Comparison of ENCODE assay signal across 11 cellular contexts in genomic region chr2:106144621-106145331, GRCh38. TPM values are rescaled to one million over a fixed set of nuclear protein-coding genes. Genes with fewer than 3 reads are reported as not detected.
DNase-seq lines count a peak whose midpoint lies in the region; ATAC-seq, FAIRE-seq and TF ChIP-seq lines count a peak whose summit lies in the region.
"Had no signal": no experiment of that assay in that cellular context is flagged by ENCODE, and none has a peak within 500 bp of the region (broad histone marks: within the 10 kb centered on the region; RNA-seq: fewer than 3 reads in every experiment).

No MANE protein-coding gene starts in this region.

- POLR2A ChIA-PET in GM12878 (lab: Charles Lee) = interaction anchor here (0.6 kb wide), 1 partner anchor 142 kb away, joined by 3 read pairs; no protein-coding TSS in a partner anchor

- H2AFZ ChIP-seq in GM12878 (ENCODE audit: control insufficient read depth, low read depth, low read length) (peak overlapping the region; percentile 51), MM.1S (ENCODE audit: low read length) (no peak overlapping the region)

- H3K9ac ChIP-seq in GM12878 (ENCODE audit: control insufficient read depth, insufficient read depth, low read length) = no peak overlapping the region
- H3K9ac ChIP-seq in MM.1S (ENCODE audit: low read length) = no peak overlapping the region

- no peak overlapping the region for H3K4me3 Mint-ChIP-seq in activated naive CD4-positive, alpha-beta T cell treated with anti-CD3 and anti-CD28 coated beads for 36 hours
- no peak overlapping the region for H3K4me3 Mint-ChIP-seq in progenitor cell of endocrine pancreas (ENCODE audit: low read depth)

- H3K27me3 Mint-ChIP-seq in activated naive CD4-positive, alpha-beta T cell treated with anti-CD3 and anti-CD28 coated beads for 36 hours (ENCODE audit: low read depth) = no peaks in the 10 kb centered on the region
- no peaks in the 10 kb centered on the region for H3K27me3 Mint-ChIP-seq in progenitor cell of endocrine pancreas

- peaks cover 37% of the 10 kb centered on the region for H3K36me3 Mint-ChIP-seq in activated naive CD4-positive, alpha-beta T cell treated with anti-CD3 and anti-CD28 coated beads for 36 hours (ENCODE audit: low read depth)
- peaks cover 13% of the 10 kb centered on the region for H3K36me3 Mint-ChIP-seq in progenitor cell of endocrine pancreas (ENCODE audit: insufficient read depth)

- H3K36me3 ChIP-seq in GM12878 (ENCODE audit: control insufficient read depth in 2 of 2, insufficient read depth in 2 of 2, low read length in 1 of 2) = peaks cover 2 to 5% of the 10 kb centered on the region in 2 experiments; a peak in 3 of 4 replicates
- H3K36me3 ChIP-seq in MM.1S (replicated peaks; ENCODE audit: insufficient read depth, low read length) = no peaks in the 10 kb centered on the region; the same call in 1 of the 2 replicates

- BruUV-seq in GM12878 (replicated peaks; lab: Mats Ljungman, UMichigan) = no TSS peak

- peaks cover 66% of the 10 kb centered on the region for H3K4me1 Mint-ChIP-seq in activated naive CD4-positive, alpha-beta T cell treated with anti-CD3 and anti-CD28 coated beads for 36 hours (ENCODE audit: low read depth)
- peaks cover 7% of the 10 kb centered on the region for H3K4me1 Mint-ChIP-seq in progenitor cell of endocrine pancreas (ENCODE audit: low read depth)

- 50% methylated on average over 21 of the region's 21 CpGs for WGBS in GM12878 (ENCODE audit: insufficient coverage, insufficient replicate concordance, low lambda C conversion rate, missing lambda C conversion rate)

- CTCF ChIA-PET in activated naive CD4-positive, alpha-beta T cell treated with anti-CD3 and anti-CD28 coated beads for 36 hours (lab: Charles Lee) = no interaction called here
- CTCF ChIA-PET in GM12878 (lab: Yijun Ruan, JAX) = no interaction called here

- intact Hi-C loops in activated naive CD4-positive, alpha-beta T cell treated with anti-CD3 and anti-CD28 coated beads for 36 hours (cut with micrococcal nuclease) = loop anchor here (1.0 to 5.0 kb wide), 3 partner anchors 16 to 392 kb away; no protein-coding TSS in a partner anchor
- intact Hi-C loops in GM12878 (cut with micrococcal nuclease; ENCODE audit: unreplicated experiment) = no loop called here

- H3F3A ChIP-seq in MM.1S (ENCODE audit: insufficient read depth, low read length) = no peaks in the 10 kb centered on the region

- peak overlapping the region; percentile 87 for H3K27ac Mint-ChIP-seq in activated naive CD4-positive, alpha-beta T cell treated with anti-CD3 and anti-CD28 coated beads for 36 hours
- no peak overlapping the region for H3K27ac Mint-ChIP-seq in progenitor cell of endocrine pancreas

- no peak for FAIRE-seq in GM12878 (lab: Jason Lieb, UNC)
- FAIRE-seq in RCC 7860 (lab: Jason Lieb, UNC) = no peak

- TF ChIP-seq POLR2A in GM12878 (IDR thresholded peaks at IDR 0.05; ENCODE audit: low read depth, low read length) = no peak

- ATAC-seq in GM12878 = peak; percentile 30; the same call in 2 of the 3 replicates
- peak; percentile 58 for ATAC-seq in stimulated activated naive CD8-positive, alpha-beta T cell treated with anti-CD3 and anti-CD28 coated beads, Interleukin-15, Interleukin-2, amounts not matched to agents 100 U/mL and 50 U/mL, for 24 hours

- no peak for TF ChIP-seq RAD21 in GM12878 (IDR thresholded peaks at IDR 0.05; ENCODE audit: insufficient read depth, low read depth, low read length)

- SMC1A ChIA-PET in GM12878 (lab: Charles Lee; ENCODE audit: uncharacterized antibody, unreplicated experiment) = no interaction called here

- H3K27me3 ChIP-seq in GM12878 (replicated peaks in 1 of 2; ENCODE audit: control insufficient read depth in 2 of 2, insufficient read depth in 2 of 2, low read length in 1 of 2) = no peaks in the 10 kb centered on the region
- H3K27me3 ChIP-seq in MM.1S (replicated peaks; ENCODE audit: insufficient read depth, low read length) = no peaks in the 10 kb centered on the region

- in situ Hi-C loops in GM12878 (cut with MboI) = no loop called here

- peak; percentile 79 for DNase-seq in activated naive CD4-positive, alpha-beta T cell treated with anti-CD3 and anti-CD28 coated beads for 36 hours
- no peak for DNase-seq in activated naive CD4-positive, alpha-beta T cell treated with anti-CD3 and anti-CD28 coated beads, Interleukin-2, amount 50 U/mL, for 16 hours
- DNase-seq in activated CD4-positive, alpha-beta T cell treated with anti-CD3 and anti-CD28 coated beads for 48 hours = peak; percentile 58
- no peak for DNase-seq in GM12878 (ENCODE audit: low read depth, low spot score)
- peak; percentile 33 for DNase-seq in stimulated activated naive CD8-positive, alpha-beta T cell treated with anti-CD3 and anti-CD28 coated beads, Interleukin-15, Interleukin-2, amounts not matched to agents 100 U/mL and 50 U/mL, for 24 hours
- DNase-seq in RCC 7860 (ENCODE audit: low spot score) = no peak
- DNase-seq in progenitor cell of endocrine pancreas (ENCODE audit: low spot score, unreplicated experiment) = no peak
- no peak for DNase-seq in MM.1S
- DNase-seq: head of caudate nucleus, left ventricle myocardium inferior, substantia nigra had no signal

- H3K9me3 ChIP-seq in GM12878 (replicated peaks; ENCODE audit: control insufficient read depth, insufficient read depth, low read length) = no peaks in the 10 kb centered on the region
- no peaks in the 10 kb centered on the region for H3K9me3 ChIP-seq in MM.1S (replicated peaks; ENCODE audit: insufficient read depth, low read length)
- H3K9me3 ChIP-seq: left ventricle myocardium inferior had no signal

- TF ChIP-seq CTCF in GM12878 (IDR thresholded peaks at IDR 0.05 in 2 of 3, conservative IDR thresholded peaks at IDR 0.05 in 1 of 3; ENCODE audit: control insufficient read depth in 2 of 3, extremely low read depth in 1 of 3, insufficient read depth in 1 of 3, low read depth in 3 of 3, low read length in 3 of 3) (no peak), progenitor cell of endocrine pancreas (IDR thresholded peaks at IDR 0.05; ENCODE audit: unreplicated experiment) (no peak), MM.1S (IDR thresholded peaks at IDR 0.05; ENCODE audit: low read length) (no peak)

- no peak for TF ChIP-seq EP300 in GM12878 (IDR thresholded peaks at IDR 0.05; ENCODE audit: borderline replicate concordance in 1 of 2, control insufficient read depth in 1 of 2, low read depth in 2 of 2, low read length in 2 of 2)

- no peak overlapping the region for H3K4me3 ChIP-seq in GM12878
- H3K4me3 ChIP-seq in MM.1S (ENCODE audit: low read length) = no peak overlapping the region
- H3K4me3 ChIP-seq: left ventricle myocardium inferior had no signal

- H3K9me2 ChIP-seq in MM.1S (replicated peaks; ENCODE audit: insufficient read depth, low read length) = no peaks in the 10 kb centered on the region

- H3K79me2 ChIP-seq in GM12878 (ENCODE audit: control insufficient read depth, insufficient read depth, low read length) (no peaks in the 10 kb centered on the region), MM.1S (ENCODE audit: low read length) (no peaks in the 10 kb centered on the region)

- H4K20me1 ChIP-seq in GM12878 (ENCODE audit: control insufficient read depth, insufficient read depth) (no peaks in the 10 kb centered on the region), MM.1S (ENCODE audit: insufficient read depth, low read length) (no peaks in the 10 kb centered on the region)

- RAD21 ChIA-PET in GM12878 (lab: Charles Lee; ENCODE audit: unreplicated experiment) = no interaction called here

- peak overlapping the region; percentile 1; the same call in 1 of the 2 replicates for H3K4me2 ChIP-seq in GM12878 (ENCODE audit: control insufficient read depth, insufficient read depth)
- H3K4me2 ChIP-seq in MM.1S (ENCODE audit: low read depth, low read length) = no peak overlapping the region

- H3K27ac ChIP-seq in GM12878 (ENCODE audit: control insufficient read depth, insufficient read depth) (no peak overlapping the region), MM.1S (ENCODE audit: low read length) (no peak overlapping the region)
- H3K27ac ChIP-seq: left ventricle myocardium inferior had no signal

- H3K9me3 Mint-ChIP-seq in activated naive CD4-positive, alpha-beta T cell treated with anti-CD3 and anti-CD28 coated beads for 36 hours = no peaks in the 10 kb centered on the region
- H3K9me3 Mint-ChIP-seq in progenitor cell of endocrine pancreas (ENCODE audit: low read depth) = no peaks in the 10 kb centered on the region

- H3K4me1 ChIP-seq in GM12878 (ENCODE audit: control insufficient read depth, insufficient read depth, low read length) = peaks cover 30% of the 10 kb centered on the region
- H3K4me1 ChIP-seq in MM.1S (ENCODE audit: low read length) = no peaks in the 10 kb centered on the region

TF ChIP-seq in GM12878, 131 proteins besides CTCF, POLR2A, EP300 and RAD21 (continues in another document):
- TF ChIP-seq MTA2 (IDR thresholded peaks at IDR 0.05; ENCODE audit: low read depth) = no peak
- no peak for TF ChIP-seq FOS (IDR thresholded peaks at IDR 0.05; ENCODE audit: borderline replicate concordance, extremely low read depth, insufficient read length)

RNA-seq across cellular contexts. Expression of gene UXS1, which starts 49.3 kb away (rescaled TPM):
- 10 to 100 TPM; 36.2 to 41.9 TPM for total RNA-seq in activated naive CD4-positive, alpha-beta T cell treated with anti-CD3 and anti-CD28 coated beads for 36 hours
- total RNA-seq in GM12878 (2013; cell fraction: nucleolus; rRNA removed) = 59.8 and 62.8 TPM in 2 replicates
- total RNA-seq in GM12878 (2014; rRNA removed) (14.6 and 18.0 TPM in 2 replicates), GM12878 (2014; rRNA removed; fragmentation: Illumina TruSeq; extraction: Trizol) (13.2 and 13.6 TPM in 2 replicates), GM12878 (2021) (22.9 and 25.4 TPM in 2 replicates), progenitor cell of endocrine pancreas (60.7 and 62.1 TPM in 2 replicates)
- 10.8 TPM for polyA plus RNA-seq in GM12878 (2011; ENCODE audit: low read depth)
- polyA plus RNA-seq in GM12878 (2011; rRNA removed) (18.4 and 24.0 TPM in 2 replicates), GM12878 (2014; fragmentation: Illumina TruSeq; extraction: Trizol) (25.4 and 33.4 TPM in 2 replicates), GM12878 (2014; fragmentation: Nextera tagmentation; extraction: Ambion mirVana) (10 to 100 TPM in 1 of 2 experiments, 1 to 10 TPM in 1; 6.0 to 10.5 TPM), GM12878 (2014; rRNA removed) (21.2 and 25.2 TPM in 2 replicates), GM12878 (2016; fragmentation: Nextera tagmentation; extraction: Ambion mirVana) (10 to 100 TPM; 24.0 to 24.9 TPM)
- polyA plus RNA-seq in GM12878 (2011; cell fraction: cytosol; rRNA removed) = 17.3 and 24.1 TPM in 2 replicates
- polyA plus RNA-seq in GM12878 (2011; cell fraction: nucleus; rRNA removed) = 32.5 and 36.5 TPM in 2 replicates
- 15.7 and 17.2 TPM in 2 replicates for polyA plus RNA-seq in GM12878 (2012)
- 35.3 and 52.3 TPM in 2 replicates for polyA minus RNA-seq in GM12878 (2011; rRNA and poly(A)+ RNA removed)
- 10.4 and 13.9 TPM in 2 replicates for polyA minus RNA-seq in GM12878 (2011; cell fraction: cytosol; rRNA and poly(A)+ RNA removed)
- 27.9 and 39.3 TPM in 2 replicates for polyA minus RNA-seq in GM12878 (2011; cell fraction: nucleus; rRNA and poly(A)+ RNA removed)

Comparison
In these comparisons a context has a peak if more than half of its experiments do, and no peak if none do; other contexts are left out.
1. DNase-seq: peak in activated naive CD4-positive, alpha-beta T cell treated with anti-CD3 and anti-CD28 coated beads for 36 hours (single experiment), activated CD4-positive, alpha-beta T cell treated with anti-CD3 and anti-CD28 coated beads for 48 hours (single experiment) and stimulated activated naive CD8-positive, alpha-beta T cell treated with anti-CD3 and anti-CD28 coated beads, Interleukin-15, Interleukin-2, amounts not matched to agents 100 U/mL and 50 U/mL, for 24 hours (single experiment); none in activated naive CD4-positive, alpha-beta T cell treated with anti-CD3 and anti-CD28 coated beads, Interleukin-2, amount 50 U/mL, for 16 hours (single experiment), GM12878 (single experiment), RCC 7860 (single experiment), progenitor cell of endocrine pancreas (single experiment) and MM.1S (single experiment).